Comparison of ENCODE assay signal across 7 cellular contexts in the genomic region with DNA sequence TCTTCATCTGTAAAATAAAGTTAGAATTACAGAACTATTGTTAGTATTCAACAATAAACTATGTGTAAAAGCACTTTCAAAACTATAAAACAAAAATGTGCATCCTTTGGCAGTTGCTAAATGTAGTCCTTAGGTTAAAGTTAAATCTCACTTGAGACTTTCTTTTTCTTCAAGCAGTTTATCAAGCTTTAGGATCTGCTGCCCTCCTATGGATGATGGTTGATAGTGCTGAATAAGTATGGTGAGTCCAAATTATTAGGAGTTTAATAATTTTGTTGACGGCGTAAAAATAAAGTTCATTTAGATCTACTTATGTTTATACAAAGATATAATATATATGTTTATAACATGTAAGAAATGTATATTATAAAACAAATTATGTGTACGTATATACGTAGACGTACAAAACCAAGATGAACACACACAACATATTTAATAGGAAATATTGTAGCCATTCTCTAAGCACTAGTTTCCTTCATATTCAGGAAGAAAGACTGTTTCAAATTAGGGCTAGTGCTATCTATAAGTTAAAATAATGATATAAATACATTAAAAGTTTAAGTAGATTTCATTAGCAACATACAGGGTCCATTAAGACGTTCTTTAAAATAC. TPM values are rescaled to one million over a fixed set of nuclear protein-coding genes. Genes with fewer than 3 reads are reported as not detected.
DNase-seq lines count a peak whose midpoint lies in the region; ATAC-seq and TF ChIP-seq lines count a peak whose summit lies in the region.

No MANE protein-coding gene starts in this region.

- H3K36me3 Mint-ChIP-seq in chondrocyte (ENCODE audit: low read depth) = no peaks in the 10 kb centered on the region
- H3K36me3 Mint-ChIP-seq in osteocyte (ENCODE audit: unreplicated experiment) = no peaks in the 10 kb centered on the region

- peaks cover 8% of the 10 kb centered on the region for H3K9me3 Mint-ChIP-seq in chondrocyte (ENCODE audit: low read depth)
- no peaks in the 10 kb centered on the region for H3K9me3 Mint-ChIP-seq in osteocyte (ENCODE audit: unreplicated experiment)

- no peak overlapping the region for H3K4me3 ChIP-seq in GM12875 (ENCODE audit: low read depth, low read length)
- no peak overlapping the region for H3K4me3 ChIP-seq in spleen

- TF ChIP-seq CTCF in GM12875 (IDR thresholded peaks at IDR 0.05; ENCODE audit: borderline replicate concordance, insufficient read depth, low read depth, low read length) (peak; percentile 15; the same call in 1 of the 2 replicates), chondrocyte (IDR thresholded peaks at IDR 0.05) (peak; percentile 79), osteocyte (IDR thresholded peaks at IDR 0.05) (peak; percentile 60), spleen (IDR thresholded peaks at IDR 0.05 in 8 of 11, conservative IDR thresholded peaks at IDR 0.05 in 3 of 11) (no peak)

- H3K4me3 Mint-ChIP-seq in chondrocyte (ENCODE audit: unreplicated experiment) = no peak overlapping the region
- H3K4me3 Mint-ChIP-seq in osteocyte (ENCODE audit: unreplicated experiment) = no peak overlapping the region

- intact Hi-C loops in spleen (cut with DNase I; ENCODE audit: low total_unique reads) = no loop called here

- peak; percentile 27 for DNase-seq in NCI-H1105 (lab: John Stamatoyannopoulos, UW)
- no peak for DNase-seq in chondrocyte (ENCODE audit: low spot score)
- DNase-seq in osteocyte (ENCODE audit: extremely low spot score, unreplicated experiment) = no peak
- DNase-seq in AG08396 (ENCODE audit: low spot score) = no peak
- no peak for DNase-seq in spleen

- no peak overlapping the region for H3K27ac Mint-ChIP-seq in chondrocyte (ENCODE audit: unreplicated experiment)
- H3K27ac Mint-ChIP-seq in osteocyte (ENCODE audit: unreplicated experiment) = no peak overlapping the region

- no peak overlapping the region for H3K27ac ChIP-seq in spleen

- peaks cover 0 to 11% (median 0%) of the 10 kb centered on the region in 8 donors for H3K9me3 ChIP-seq in spleen

- H3K4me1 Mint-ChIP-seq in chondrocyte (ENCODE audit: low read depth) (no peaks in the 10 kb centered on the region), osteocyte (ENCODE audit: unreplicated experiment) (no peaks in the 10 kb centered on the region)

- H3K4me1 ChIP-seq in spleen = no peaks in the 10 kb centered on the region

- H3K27me3 Mint-ChIP-seq in chondrocyte (ENCODE audit: low read depth) (peaks cover 8% of the 10 kb centered on the region), osteocyte (ENCODE audit: unreplicated experiment) (peaks cover 30% of the 10 kb centered on the region)

- no peaks in the 10 kb centered on the region for H3K36me3 ChIP-seq in spleen

- H3K27me3 ChIP-seq in spleen (replicated peaks in 1 of 7) = no peaks in the 10 kb centered on the region

- TF ChIP-seq POLR2A in spleen (IDR thresholded peaks at IDR 0.05) = no peak

- no peak for ATAC-seq in HG03432 (IDR thresholded peaks at IDR 0.05; ENCODE audit: unreplicated experiment)

- 77 to 83% (median 77%) methylated on average over 6 of the region's 6 CpGs for WGBS in spleen, 5 donors

RNA-seq across cellular contexts. Expression of gene UGT2A2, which starts 22.3 kb away (rescaled TPM):
- total RNA-seq in chondrocyte (not detected in 3 replicates), osteocyte (not detected in 2 replicates), spleen (not detected)
- not detected for polyA plus RNA-seq in spleen

RNA-seq across cellular contexts. Expression of gene UGT2A1, which starts 35.9 kb away (rescaled TPM):
- total RNA-seq in chondrocyte = not detected in 3 replicates
- total RNA-seq in osteocyte = not detected in 2 replicates
- total RNA-seq in spleen = not detected
- polyA plus RNA-seq in spleen = not detected

Comparison
In these comparisons a context has a peak if more than half of its experiments do, and no peak if none do; other contexts are left out.
1. CTCF ChIP-seq: peak in GM12875 (single experiment), chondrocyte (single experiment) and osteocyte (single experiment); none in spleen (0 of 11).